In the genomic region with DNA sequence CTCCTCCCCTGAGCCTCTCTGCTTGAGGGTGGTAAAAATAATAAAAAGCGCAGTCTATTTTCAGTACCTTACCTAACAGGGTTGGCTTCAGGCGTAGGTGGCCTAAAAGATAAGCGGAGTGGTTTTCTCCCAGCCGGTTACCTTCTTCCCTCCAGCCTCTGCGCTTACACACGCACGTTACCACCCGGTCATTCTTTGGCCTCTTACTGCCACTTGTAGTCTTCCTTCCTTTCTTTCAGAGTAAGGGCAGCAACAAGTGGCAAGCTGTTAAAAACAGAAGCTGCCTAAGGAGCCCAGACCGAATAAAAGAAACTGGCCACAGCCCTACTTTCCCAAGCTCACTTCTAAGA, we compare ENCODE assay signal across 1 cellular context.
TF ChIP-seq lines count a peak whose summit lies in the region.

No MANE protein-coding gene starts in this region.

TF ChIP-seq in SK-N-SH treated with all-trans-retinoic acid at 6 μM for 48 hours, 23 proteins besides CTCF, POLR2A, EP300 and RAD21 (continued from another document):
- TF ChIP-seq, protein P1, sequence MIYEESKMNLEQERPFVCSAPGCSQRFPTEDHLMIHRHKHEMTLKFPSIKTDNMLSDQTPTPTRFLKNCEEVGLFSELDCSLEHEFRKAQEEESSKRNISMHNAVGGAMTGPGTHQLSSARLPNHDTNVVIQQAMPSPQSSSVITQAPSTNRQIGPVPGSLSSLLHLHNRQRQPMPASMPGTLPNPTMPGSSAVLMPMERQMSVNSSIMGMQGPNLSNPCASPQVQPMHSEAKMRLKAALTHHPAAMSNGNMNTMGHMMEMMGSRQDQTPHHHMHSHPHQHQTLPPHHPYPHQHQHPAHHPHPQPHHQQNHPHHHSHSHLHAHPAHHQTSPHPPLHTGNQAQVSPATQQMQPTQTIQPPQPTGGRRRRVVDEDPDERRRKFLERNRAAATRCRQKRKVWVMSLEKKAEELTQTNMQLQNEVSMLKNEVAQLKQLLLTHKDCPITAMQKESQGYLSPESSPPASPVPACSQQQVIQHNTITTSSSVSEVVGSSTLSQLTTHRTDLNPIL (CRISPR knock-in tag; IDR thresholded peaks at IDR 0.05; ENCODE audit: low read depth), result no peak
- TF ChIP-seq OSR1 (CRISPR knock-in tag; IDR thresholded peaks at IDR 0.05), result no peak
- no peak for TF ChIP-seq ZNF8 (CRISPR knock-in tag; IDR thresholded peaks at IDR 0.05)
- no peak for TF ChIP-seq TOX (CRISPR knock-in tag; IDR thresholded peaks at IDR 0.05; ENCODE audit: borderline replicate concordance)
- no peak for TF ChIP-seq ZFP30 (CRISPR knock-in tag; IDR thresholded peaks at IDR 0.05)
- TF ChIP-seq ZC3H10 (CRISPR knock-in tag; IDR thresholded peaks at IDR 0.05), result no peak
